In the genomic region with DNA sequence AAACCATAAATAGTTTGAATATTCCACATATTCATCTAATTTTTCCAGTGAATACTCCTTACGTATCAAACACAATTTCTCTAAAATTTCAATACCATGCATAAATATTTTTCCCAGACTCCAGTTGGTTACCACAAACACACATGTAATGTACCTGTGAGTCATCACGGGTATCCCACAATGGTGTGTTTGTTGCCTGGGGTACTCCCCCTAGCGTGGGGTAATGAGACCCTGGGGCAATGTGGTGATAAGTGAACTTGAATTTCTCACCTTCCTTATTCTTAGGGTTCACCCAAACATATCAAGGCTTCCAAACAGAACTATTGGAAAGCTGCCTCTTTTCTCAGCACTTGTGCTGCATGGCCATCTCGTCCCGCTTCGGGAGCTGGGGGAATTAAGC, we compare ENCODE assay signal across 25 cellular contexts. TPM values are rescaled to one million over a fixed set of nuclear protein-coding genes. Genes with fewer than 3 reads are reported as not detected.
DNase-seq lines count a peak whose midpoint lies in the region; ATAC-seq and TF ChIP-seq lines count a peak whose summit lies in the region.
"Had no signal": no experiment of that assay in that cellular context is flagged by ENCODE, and none has a peak within 500 bp of the region (broad histone marks: within the 10 kb centered on the region; RNA-seq: fewer than 3 reads in every experiment).

No MANE protein-coding gene starts in this region.

- H3K4me2 ChIP-seq in PC-3 (ENCODE audit: low read length): no peak overlapping the region
- H3K4me2 ChIP-seq: A549 had no signal

- H3K79me2 ChIP-seq in PC-3 (ENCODE audit: low read length): no peaks in the 10 kb centered on the region

- H4K20me1 ChIP-seq in PC-3 (ENCODE audit: low read length): no peaks in the 10 kb centered on the region

- no TSS peak for BruUV-seq in PC-3 (replicated peaks; lab: Mats Ljungman, UMichigan)

- H3K9me3 ChIP-seq in PC-3 (ENCODE audit: low read length): no peaks in the 10 kb centered on the region
- no peaks in the 10 kb centered on the region for H3K9me3 ChIP-seq in esophagus squamous epithelium
- H3K9me3 ChIP-seq: A549, Caco-2, SJCRH30 had no signal

- H3K9me3 Mint-ChIP-seq in HFFc6: no peaks in the 10 kb centered on the region
- H3K9me3 Mint-ChIP-seq: CD4-positive, alpha-beta memory T cell had no signal

- TF ChIP-seq CTCF in PC-3 (conservative IDR thresholded peaks at IDR 0.05; ENCODE audit: low read depth, low read length) (no peak), foreskin keratinocyte (conservative IDR thresholded peaks at IDR 0.05) (no peak), esophagus squamous epithelium (IDR thresholded peaks at IDR 0.05) (no peak), HFFc6 (IDR thresholded peaks at IDR 0.05) (no peak)

- intact Hi-C loops in PC-3 (cut with micrococcal nuclease) (no loop called here), esophagus squamous epithelium (cut with DNase I) (no loop called here)

- no peaks in the 10 kb centered on the region for H3K9me2 ChIP-seq in PC-3 (replicated peaks; ENCODE audit: low read length)

- H3K4me3 Mint-ChIP-seq in HFFc6: no peak overlapping the region
- H3K4me3 Mint-ChIP-seq: CD4-positive, alpha-beta memory T cell had no signal

- DNase-seq in COLO829 (ENCODE audit: low spot score) (peak; percentile 35), Daoy (ENCODE audit: low read depth) (peak; percentile 34), PC-3 (peak; percentile 24), foreskin keratinocyte (no peak), esophagus squamous epithelium (lab: John Stamatoyannopoulos, UW) (no peak), HFFc6 (no peak)
- DNase-seq in activated CD4-positive, CD25-positive, alpha-beta regulatory T cell treated with anti-CD3 and anti-CD28 coated beads, Interleukin-2, amount 50 U/mL, for 72 hours: no peak
- DNase-seq: C1 segment of cervical spinal cord; Caco-2; CD4-positive, alpha-beta memory T cell; DMS 273 treated with DMSO at 0.1 percent for 48 hours; DMS79; NCI-H1092 treated with DMSO at 0.1 percent for 48 hours; NCI-H1436; NCI-H187; NCI-H2081 treated with DMSO at 0.1 percent for 48 hours; NCI-H2171 treated with DMSO at 0.1 percent for 48 hours; NCI-H345; NCI-H510A treated with DMSO at 0.1 percent for 48 hours; NCI-H774; SJCRH30 had no signal

- H3K9ac ChIP-seq in PC-3 (ENCODE audit: low read length): no peak overlapping the region

- no peaks in the 10 kb centered on the region for H3K27me3 ChIP-seq in PC-3 (ENCODE audit: low read length)
- H3K27me3 ChIP-seq in foreskin keratinocyte: no peaks in the 10 kb centered on the region
- no peaks in the 10 kb centered on the region for H3K27me3 ChIP-seq in esophagus squamous epithelium
- H3K27me3 ChIP-seq: SJCRH30 had no signal

- WGBS in esophagus squamous epithelium, 2 donors: 90% methylated on average over 6 of the region's 6 CpGs

- H3K4me3 ChIP-seq in PC-3 (ENCODE audit: low read length) (no peak overlapping the region), esophagus squamous epithelium (no peak overlapping the region)
- H3K4me3 ChIP-seq: A549, SJCRH30 had no signal

- no peaks in the 10 kb centered on the region for H3K27me3 Mint-ChIP-seq in HFFc6 (ENCODE audit: insufficient read depth)
- H3K27me3 Mint-ChIP-seq: CD4-positive, alpha-beta memory T cell had no signal

- TF ChIP-seq POLR2A in esophagus squamous epithelium (IDR thresholded peaks at IDR 0.05): no peak

- no peak overlapping the region for H2AFZ ChIP-seq in PC-3 (ENCODE audit: low read length)

- no peaks in the 10 kb centered on the region for H3F3A ChIP-seq in PC-3 (ENCODE audit: low read length, unreplicated experiment)

- POLR2A ChIA-PET in PC-3 (lab: Charles Lee; ENCODE audit: unreplicated experiment): no interaction called here

- no peak for ATAC-seq in PC-3
- ATAC-seq in foreskin keratinocyte: peak; percentile 19
- ATAC-seq: A549, HCT116, Right ventricle myocardium inferior had no signal

- no peaks in the 10 kb centered on the region for H3K4me1 Mint-ChIP-seq in HFFc6 (ENCODE audit: low read depth)
- H3K4me1 Mint-ChIP-seq: CD4-positive, alpha-beta memory T cell had no signal

- peaks cover 16% of the 10 kb centered on the region for H3K36me3 Mint-ChIP-seq in HFFc6 (ENCODE audit: low read depth)

- peaks cover 14% of the 10 kb centered on the region for H3K4me1 ChIP-seq in PC-3 (ENCODE audit: insufficient read depth, low read length)
- no peaks in the 10 kb centered on the region for H3K4me1 ChIP-seq in foreskin keratinocyte
- H3K4me1 ChIP-seq in esophagus squamous epithelium: no peaks in the 10 kb centered on the region
- H3K4me1 ChIP-seq: SJCRH30 had no signal

- CTCF ChIA-PET in PC-3 (lab: Charles Lee): no interaction called here

- peaks cover 13% of the 10 kb centered on the region; the same call in 1 of the 2 replicates for H3K36me3 ChIP-seq in PC-3 (ENCODE audit: low read depth, low read length)
- peaks cover 0 to 98% (median 5%) of the 10 kb centered on the region in 3 donors for H3K36me3 ChIP-seq in esophagus squamous epithelium

- no peak overlapping the region for H3K27ac ChIP-seq in PC-3 (ENCODE audit: low read length)
- H3K27ac ChIP-seq in foreskin keratinocyte: no peak overlapping the region
- no peak overlapping the region for H3K27ac ChIP-seq in esophagus squamous epithelium
- H3K27ac ChIP-seq: A549, HL-60, SJCRH30 had no signal

- no peak overlapping the region for H3K27ac Mint-ChIP-seq in HFFc6
- H3K27ac Mint-ChIP-seq: CD4-positive, alpha-beta memory T cell had no signal

RNA-seq across cellular contexts. Expression of gene STX7, which starts 51.0 kb away (rescaled TPM):
- 26.5 and 28.4 TPM in 2 replicates for total RNA-seq in Daoy (2014; rRNA removed; shearing (Covaris generic))
- total RNA-seq in PC-3 (2014; rRNA removed) (17.3 and 27.4 TPM in 2 replicates), foreskin keratinocyte (37.9 and 38.5 TPM in 2 replicates), esophagus squamous epithelium (10 to 100 TPM; 23.7 to 34.1 (median 26.8) TPM)
- polyA plus RNA-seq in foreskin keratinocyte: 12.8 and 12.9 TPM in 2 replicates
- total RNA-seq in HFFc6 (2021; fragmentation: NEBNext Ultra II Directional; extraction: Animal tissue kit (Norgen Biotek cat#: 25700)): 10 to 100 TPM; 36.4 to 41.5 (median 39.3) TPM

Comparison
In these comparisons a context has a peak if more than half of its experiments do, and no peak if none do; other contexts are left out.
1. DNase-seq: peak in COLO829 (single experiment), Daoy (single experiment) and PC-3 (single experiment); none in foreskin keratinocyte (0 of 2), esophagus squamous epithelium (single experiment), HFFc6 (single experiment) and activated CD4-positive, CD25-positive, alpha-beta regulatory T cell treated with anti-CD3 and anti-CD28 coated beads, Interleukin-2, amount 50 U/mL, for 72 hours (single experiment).